In the genomic region with DNA sequence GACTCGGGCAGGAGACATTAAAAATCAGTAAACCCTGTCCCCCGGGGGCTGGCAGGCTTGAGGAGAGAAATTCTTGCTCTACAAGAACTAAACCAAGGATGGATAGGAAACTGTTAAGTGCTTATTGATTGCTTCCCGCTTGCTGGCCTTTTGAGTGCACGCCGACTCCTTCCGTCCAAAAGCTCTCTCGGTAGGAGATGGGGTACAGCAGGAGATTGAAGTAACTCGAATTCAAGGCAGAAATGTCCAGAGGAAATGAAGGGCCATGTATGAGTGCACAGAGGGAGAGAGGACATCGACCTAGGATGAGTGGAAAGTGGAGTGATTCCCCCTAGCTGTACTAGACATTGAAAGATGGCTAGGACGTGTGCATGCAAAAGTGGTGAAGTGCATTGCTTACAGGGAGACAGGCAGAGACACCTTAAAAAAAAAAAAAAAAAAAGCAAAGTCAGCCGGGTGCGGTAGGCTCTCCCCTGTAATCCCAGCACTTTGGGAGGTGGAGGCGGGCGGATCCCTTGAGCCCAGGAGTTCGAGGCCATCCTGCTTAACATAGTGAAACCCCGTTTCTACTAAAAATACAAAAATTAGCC, we compare ENCODE assay signal across 8 cellular contexts. TPM values are rescaled to one million over a fixed set of nuclear protein-coding genes. Genes with fewer than 3 reads are reported as not detected.
DNase-seq lines count a peak whose midpoint lies in the region; ATAC-seq and TF ChIP-seq lines count a peak whose summit lies in the region.

No MANE protein-coding gene starts in this region.

- no peaks in the 10 kb centered on the region for H3K36me3 Mint-ChIP-seq in activated CD4-positive, alpha-beta memory T cell treated with anti-CD3 and anti-CD28 coated beads for 36 hours

- POLR2A ChIA-PET in HEK293 (lab: Yijun Ruan, JAX), result interaction anchor here (1.2 to 2.1 kb wide), 4 partner anchors 14 to 153 kb away, joined by 3 to 7 read pairs (median 4); a partner anchor contains a TSS
- POLR2A ChIA-PET in activated CD4-positive, alpha-beta memory T cell treated with anti-CD3 and anti-CD28 coated beads for 36 hours (lab: Charles Lee), result interaction anchor here (0.9 to 1.3 kb wide), 3 partner anchors 111 to 154 kb away, joined by 3 read pairs; no protein-coding TSS in a partner anchor

- CTCF ChIA-PET in HEK293 (lab: Yijun Ruan, JAX), result interaction anchor here (0.6 to 7.5 kb wide), 8 partner anchors 14 to 307 kb away, joined by 3 to 58 read pairs (median 4); no protein-coding TSS in a partner anchor
- CTCF ChIA-PET in activated CD4-positive, alpha-beta memory T cell treated with anti-CD3 and anti-CD28 coated beads for 36 hours (lab: Charles Lee), result interaction anchor here (1.7 to 5.0 kb wide), 5 partner anchors 14 to 83 kb away, joined by 9 to 26 read pairs (median 11); no protein-coding TSS in a partner anchor

- H3K4me3 Mint-ChIP-seq in activated CD4-positive, alpha-beta memory T cell treated with anti-CD3 and anti-CD28 coated beads for 36 hours, result peak overlapping the region; percentile 81

- peak overlapping the region; percentile 74 for H2AFZ ChIP-seq in osteoblast (ENCODE audit: low read length)

- peak overlapping the region; percentile 85 for H3K9ac ChIP-seq in BLaER1

- H3K27me3 ChIP-seq in BLaER1 (no peaks in the 10 kb centered on the region), foreskin keratinocyte (no peaks in the 10 kb centered on the region), osteoblast (ENCODE audit: insufficient read depth, low read length) (no peaks in the 10 kb centered on the region)

- H3K9me3 ChIP-seq in BLaER1, result no peaks in the 10 kb centered on the region
- H3K9me3 ChIP-seq in HEK293 (ENCODE audit: control insufficient read depth, insufficient read depth, low read depth, low read length), result no peaks in the 10 kb centered on the region
- H3K9me3 ChIP-seq in osteoblast (ENCODE audit: low read depth, low read length), result no peaks in the 10 kb centered on the region

- peaks cover 44% of the 10 kb centered on the region for H3K4me1 Mint-ChIP-seq in activated CD4-positive, alpha-beta memory T cell treated with anti-CD3 and anti-CD28 coated beads for 36 hours (ENCODE audit: low read depth)

- intact Hi-C loops in activated CD4-positive, alpha-beta memory T cell treated with anti-CD3 and anti-CD28 coated beads for 36 hours (cut with micrococcal nuclease), result loop anchor here (2.0 to 5.0 kb wide), 3 partner anchors 31 to 100 kb away; a partner anchor contains a TSS

- H4K20me1 ChIP-seq in BLaER1 (peaks cover 37% of the 10 kb centered on the region; the same call in 1 of the 2 replicates), osteoblast (ENCODE audit: insufficient read depth, low read length) (peaks cover 4% of the 10 kb centered on the region)

- TF ChIP-seq CTCF in HEK293 (tag by site-specific recombination; IDR thresholded peaks at IDR 0.05) (no peak), foreskin keratinocyte (conservative IDR thresholded peaks at IDR 0.05) (no peak), osteoblast (IDR thresholded peaks at IDR 0.05; ENCODE audit: extremely low read depth, low read depth, low read length) (no peak)

- peak overlapping the region; percentile 2 for H3K27ac Mint-ChIP-seq in activated CD4-positive, alpha-beta memory T cell treated with anti-CD3 and anti-CD28 coated beads for 36 hours

- no peaks in the 10 kb centered on the region for H3K27me3 Mint-ChIP-seq in activated CD4-positive, alpha-beta memory T cell treated with anti-CD3 and anti-CD28 coated beads for 36 hours

- H3K4me3 ChIP-seq in BLaER1 (peak overlapping the region; percentile 86), HEK293 (ENCODE audit: low read depth, low read length) (peak overlapping the region; percentile 94), osteoblast (ENCODE audit: insufficient read depth, low read length) (peak overlapping the region; percentile 94)

- peaks cover 59% of the 10 kb centered on the region for H3K79me2 ChIP-seq in osteoblast (ENCODE audit: insufficient read depth, low read length)

- no peak for DNase-seq in activated CD4-positive, alpha-beta memory T cell treated with anti-CD3 and anti-CD28 coated beads for 36 hours
- DNase-seq in foreskin keratinocyte (peak in 1 of 2 donors; percentile 49), osteoblast (ENCODE audit: insufficient read length, low spot score, missing footprints) (peak; percentile 37)
- no peak for DNase-seq in activated effector memory CD4-positive, alpha-beta T cell treated with anti-CD3 and anti-CD28 coated beads, Interleukin-2, amount 50 U/mL, for 16 hours

- no peaks in the 10 kb centered on the region for H3K36me3 ChIP-seq in BLaER1
- H3K36me3 ChIP-seq in HEK293 (ENCODE audit: control insufficient read depth in 2 of 2, insufficient read depth in 1 of 2, low read length in 2 of 2), result no peaks in the 10 kb centered on the region
- no peaks in the 10 kb centered on the region for H3K36me3 ChIP-seq in osteoblast (ENCODE audit: insufficient read depth, low read length)

- H3K4me2 ChIP-seq in BLaER1 (peak overlapping the region; percentile 90), osteoblast (ENCODE audit: insufficient read depth, low read length) (peak overlapping the region; percentile 92)

- peaks cover 57% of the 10 kb centered on the region for H3K4me1 ChIP-seq in BLaER1
- peaks cover 6% of the 10 kb centered on the region for H3K4me1 ChIP-seq in HEK293 (ENCODE audit: control insufficient read depth, insufficient read depth, low read length)
- H3K4me1 ChIP-seq in foreskin keratinocyte, result peaks cover 23% of the 10 kb centered on the region
- peaks cover 39% of the 10 kb centered on the region for H3K4me1 ChIP-seq in osteoblast (ENCODE audit: insufficient read depth, low read length)

- H3K9me3 Mint-ChIP-seq in activated CD4-positive, alpha-beta memory T cell treated with anti-CD3 and anti-CD28 coated beads for 36 hours, result no peaks in the 10 kb centered on the region

- H3K27ac ChIP-seq in BLaER1 (peak overlapping the region; percentile 85), HEK293 (ENCODE audit: extremely low read depth, low read depth, low read length) (peak overlapping the region; percentile 55; the same call in 1 of the 2 replicates), foreskin keratinocyte (peak overlapping the region; percentile 32), osteoblast (ENCODE audit: low read depth, low read length) (peak overlapping the region; percentile 81)

- ATAC-seq in foreskin keratinocyte, result peak; percentile 4
- no peak for ATAC-seq in HG03139 (IDR thresholded peaks at IDR 0.05; ENCODE audit: unreplicated experiment)
- ATAC-seq in GM21825 (IDR thresholded peaks at IDR 0.05; ENCODE audit: unreplicated experiment), result no peak

TF ChIP-seq in HEK293, 187 proteins besides CTCF, POLR2A, EP300 and RAD21 (continues in another document):
- TF ChIP-seq IKZF3 (tag by site-specific recombination; IDR thresholded peaks at IDR 0.05) (no peak), WT1 (tag by site-specific recombination; IDR thresholded peaks at IDR 0.05) (no peak), ZBTB17 (tag by site-specific recombination; IDR thresholded peaks at IDR 0.05) (0 out of 2 replicates have a peak, but pooled peaks have one; percentile 29), ZNF624 (tag by site-specific recombination; IDR thresholded peaks at IDR 0.05) (no peak), ZNF837 (tag by site-specific recombination; IDR thresholded peaks at IDR 0.05) (no peak), HOXC10 (CRISPR knock-in tag; IDR thresholded peaks at IDR 0.05) (no peak), ZNF433 (tag by site-specific recombination; IDR thresholded peaks at IDR 0.05; ENCODE audit: low read depth) (no peak), ZNF335 (tag by site-specific recombination; conservative IDR thresholded peaks at IDR 0.05) (peak; percentile 29; the same call in 1 of the 2 replicates), ZFP41 (tag by site-specific recombination; IDR thresholded peaks at IDR 0.05; ENCODE audit: borderline replicate concordance) (no peak), ZNF366 (tag by site-specific recombination; conservative IDR thresholded peaks at IDR 0.05) (0 out of 2 replicates have a peak, but pooled peaks have one; percentile 23), ZNF354C (tag by site-specific recombination; IDR thresholded peaks at IDR 0.05; ENCODE audit: borderline replicate concordance, low read depth) (no peak)
- TF ChIP-seq, protein P1, sequence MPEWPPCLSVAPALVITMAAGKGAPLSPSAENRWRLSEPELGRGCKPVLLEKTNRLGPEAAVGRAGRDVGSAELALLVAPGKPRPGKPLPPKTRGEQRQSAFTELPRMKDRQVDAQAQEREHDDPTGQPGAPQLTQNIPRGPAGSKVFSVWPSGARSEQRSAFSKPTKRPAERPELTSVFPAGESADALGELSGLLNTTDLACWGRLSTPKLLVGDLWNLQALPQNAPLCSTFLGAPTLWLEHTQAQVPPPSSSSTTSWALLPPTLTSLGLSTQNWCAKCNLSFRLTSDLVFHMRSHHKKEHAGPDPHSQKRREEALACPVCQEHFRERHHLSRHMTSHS (tag by site-specific recombination; IDR thresholded peaks at IDR 0.05), result no peak
- TF ChIP-seq, protein P2, sequence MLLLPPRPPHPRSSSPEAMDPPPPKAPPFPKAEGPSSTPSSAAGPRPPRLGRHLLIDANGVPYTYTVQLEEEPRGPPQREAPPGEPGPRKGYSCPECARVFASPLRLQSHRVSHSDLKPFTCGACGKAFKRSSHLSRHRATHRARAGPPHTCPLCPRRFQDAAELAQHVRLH (tag by site-specific recombination; IDR thresholded peaks at IDR 0.05), result no peak
- TF ChIP-seq, protein P3, sequence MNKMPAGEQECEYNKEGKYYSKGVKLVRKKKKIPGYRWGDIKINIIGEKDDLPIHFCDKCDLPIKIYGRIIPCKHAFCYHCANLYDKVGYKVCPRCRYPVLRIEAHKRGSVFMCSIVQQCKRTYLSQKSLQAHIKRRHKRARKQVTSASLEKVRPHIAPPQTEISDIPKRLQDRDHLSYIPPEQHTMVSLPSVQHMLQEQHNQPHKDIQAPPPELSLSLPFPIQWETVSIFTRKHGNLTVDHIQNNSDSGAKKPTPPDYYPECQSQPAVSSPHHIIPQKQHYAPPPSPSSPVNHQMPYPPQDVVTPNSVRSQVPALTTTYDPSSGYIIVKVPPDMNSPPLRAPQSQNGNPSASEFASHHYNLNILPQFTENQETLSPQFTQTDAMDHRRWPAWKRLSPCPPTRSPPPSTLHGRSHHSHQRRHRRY (tag by site-specific recombination; IDR thresholded peaks at IDR 0.05), result no peak

RNA-seq across cellular contexts. Expression of a gene that starts 1.0 kb away (rescaled TPM):
- 1 to 10 TPM; 6.1 to 7.2 TPM for total RNA-seq in activated CD4-positive, alpha-beta memory T cell treated with anti-CD3 and anti-CD28 coated beads for 36 hours
- total RNA-seq in foreskin keratinocyte (3.6 and 4.1 TPM in 2 replicates), osteoblast (31.2 and 31.5 TPM in 2 replicates)
- polyA plus RNA-seq in foreskin keratinocyte, result 2.4 and 3.2 TPM in 2 replicates

Comparison
In these comparisons a context has a peak if more than half of its experiments do, and no peak if none do; other contexts are left out.
1. H3K27ac ChIP-seq: peak in every context shown above with its lines; median percentile 85 in BLaER1; 81 in osteoblast; 55 in HEK293; 32 in foreskin keratinocyte.